1 cellular context compared by ENCODE assay signal in the genomic region with DNA sequence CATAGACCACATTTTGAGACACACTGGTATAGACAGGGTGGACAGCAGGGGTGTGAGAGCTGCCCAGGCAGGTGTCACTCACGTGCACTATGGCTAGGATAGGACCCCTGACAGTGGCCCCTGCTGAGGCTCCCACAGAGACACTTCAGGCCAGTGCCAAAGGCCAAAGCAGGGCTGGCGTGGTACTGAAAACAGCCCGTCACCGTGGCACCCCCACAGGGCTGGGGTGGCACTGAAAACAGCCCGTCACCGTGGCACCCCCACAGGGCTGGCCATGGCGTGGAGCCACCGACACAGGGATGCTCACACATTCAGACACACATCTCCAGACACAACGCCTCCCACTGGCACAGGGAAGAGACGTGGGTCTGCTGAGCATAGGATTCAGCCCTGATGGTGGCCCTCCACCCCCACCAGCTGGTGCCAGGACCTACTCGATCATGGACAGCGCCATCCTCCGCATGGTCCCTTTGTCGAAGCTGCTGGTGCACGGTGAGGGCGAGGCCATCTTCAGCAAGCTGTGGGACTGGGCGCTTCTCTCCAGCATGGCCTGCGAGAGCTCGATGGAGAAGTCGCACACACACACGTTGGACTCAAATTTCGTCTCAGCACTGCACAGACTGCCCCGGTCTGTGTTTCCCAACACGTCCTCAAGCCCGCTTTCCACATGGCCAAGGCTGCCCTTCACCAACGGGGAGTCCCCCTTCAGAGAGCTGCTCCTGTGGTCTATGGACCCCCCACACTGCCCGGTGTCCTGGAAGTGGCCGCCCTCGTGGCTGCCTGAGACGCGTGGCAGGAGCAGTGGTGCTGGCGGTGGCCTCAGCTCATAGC.
TF ChIP-seq lines count a peak whose summit lies in the region.

No MANE protein-coding gene starts in this region.

TF ChIP-seq in K562, 482 proteins besides CTCF, POLR2A, EP300 and RAD21:
- TF ChIP-seq WHSC1 (IDR thresholded peaks at IDR 0.05; ENCODE audit: low read length) (no peak), BCOR (IDR thresholded peaks at IDR 0.05) (no peak), SPI1 (IDR thresholded peaks at IDR 0.05; ENCODE audit: borderline replicate concordance, low read depth, low read length) (no peak), POLR2G (IDR thresholded peaks at IDR 0.05; ENCODE audit: low read depth, low read length) (0 out of 2 replicates have a peak, but pooled peaks have one; percentile 12), SMAD4 (CRISPR knock-in tag; conservative IDR thresholded peaks at IDR 0.05) (no peak), HNRNPK (IDR thresholded peaks at IDR 0.05; ENCODE audit: low read depth, low read length, poor library complexity, severe bottlenecking) (no peak)
